In the genomic region with DNA sequence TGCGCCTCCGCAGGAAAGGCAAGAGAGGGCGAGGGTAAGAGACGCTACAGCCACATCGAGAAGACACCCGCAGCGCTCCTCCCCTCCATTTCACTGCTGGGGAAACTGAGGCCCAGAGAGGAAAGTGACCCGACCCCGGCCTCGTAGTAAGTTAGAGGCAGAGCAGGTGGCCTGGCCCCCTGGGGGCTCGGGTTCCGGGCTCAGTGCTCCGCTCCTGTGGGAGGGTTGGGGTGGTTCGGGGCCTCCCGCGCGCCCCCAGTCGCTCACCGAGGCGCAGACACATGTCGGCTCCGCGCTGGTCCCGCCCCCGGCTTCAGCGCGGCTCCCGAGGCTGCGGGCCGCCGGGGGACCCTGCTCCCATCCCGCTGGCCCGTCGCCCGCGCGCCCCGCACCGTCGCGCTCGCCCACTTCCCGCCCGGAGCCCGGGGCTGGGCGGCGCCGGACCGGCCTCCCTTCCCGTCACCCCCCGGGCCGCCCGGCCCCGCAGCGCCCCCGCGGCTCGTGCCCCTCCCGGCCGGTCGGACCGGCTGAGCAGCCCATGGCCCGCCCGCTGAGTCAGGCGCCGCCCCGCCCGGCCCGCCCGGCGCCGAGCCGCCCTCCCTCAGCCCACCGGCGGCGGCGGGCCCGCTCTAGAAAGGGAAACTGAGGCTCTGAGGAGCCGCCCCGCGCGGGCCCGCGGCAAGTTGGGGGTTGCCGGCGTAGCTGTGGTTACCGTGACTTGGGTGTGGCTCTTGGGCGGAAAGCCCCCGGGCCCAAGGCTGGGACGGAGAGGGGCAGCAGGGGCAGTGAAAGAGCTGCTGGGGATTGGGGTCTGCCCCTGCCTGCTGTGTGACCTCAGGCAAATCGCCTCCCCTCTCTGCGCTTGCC, we compare ENCODE assay signal across 1 cellular context.
A peak's percentile ranks its signal among the peaks of the same experiment; 100 is the strongest.
TF ChIP-seq lines count a peak whose summit lies in the region.

A gene with protein sequence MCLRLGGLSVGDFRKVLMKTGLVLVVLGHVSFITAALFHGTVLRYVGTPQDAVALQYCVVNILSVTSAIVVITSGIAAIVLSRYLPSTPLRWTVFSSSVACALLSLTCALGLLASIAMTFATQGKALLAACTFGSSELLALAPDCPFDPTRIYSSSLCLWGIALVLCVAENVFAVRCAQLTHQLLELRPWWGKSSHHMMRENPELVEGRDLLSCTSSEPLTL (minus strand): TSS at position 434 of the 867 bp plus-strand sequence. CDS start 151 bp downstream, at position 283.

TF ChIP-seq in GM23338, 12 proteins besides CTCF, POLR2A, EP300 and RAD21:
- TF ChIP-seq, protein P1, sequence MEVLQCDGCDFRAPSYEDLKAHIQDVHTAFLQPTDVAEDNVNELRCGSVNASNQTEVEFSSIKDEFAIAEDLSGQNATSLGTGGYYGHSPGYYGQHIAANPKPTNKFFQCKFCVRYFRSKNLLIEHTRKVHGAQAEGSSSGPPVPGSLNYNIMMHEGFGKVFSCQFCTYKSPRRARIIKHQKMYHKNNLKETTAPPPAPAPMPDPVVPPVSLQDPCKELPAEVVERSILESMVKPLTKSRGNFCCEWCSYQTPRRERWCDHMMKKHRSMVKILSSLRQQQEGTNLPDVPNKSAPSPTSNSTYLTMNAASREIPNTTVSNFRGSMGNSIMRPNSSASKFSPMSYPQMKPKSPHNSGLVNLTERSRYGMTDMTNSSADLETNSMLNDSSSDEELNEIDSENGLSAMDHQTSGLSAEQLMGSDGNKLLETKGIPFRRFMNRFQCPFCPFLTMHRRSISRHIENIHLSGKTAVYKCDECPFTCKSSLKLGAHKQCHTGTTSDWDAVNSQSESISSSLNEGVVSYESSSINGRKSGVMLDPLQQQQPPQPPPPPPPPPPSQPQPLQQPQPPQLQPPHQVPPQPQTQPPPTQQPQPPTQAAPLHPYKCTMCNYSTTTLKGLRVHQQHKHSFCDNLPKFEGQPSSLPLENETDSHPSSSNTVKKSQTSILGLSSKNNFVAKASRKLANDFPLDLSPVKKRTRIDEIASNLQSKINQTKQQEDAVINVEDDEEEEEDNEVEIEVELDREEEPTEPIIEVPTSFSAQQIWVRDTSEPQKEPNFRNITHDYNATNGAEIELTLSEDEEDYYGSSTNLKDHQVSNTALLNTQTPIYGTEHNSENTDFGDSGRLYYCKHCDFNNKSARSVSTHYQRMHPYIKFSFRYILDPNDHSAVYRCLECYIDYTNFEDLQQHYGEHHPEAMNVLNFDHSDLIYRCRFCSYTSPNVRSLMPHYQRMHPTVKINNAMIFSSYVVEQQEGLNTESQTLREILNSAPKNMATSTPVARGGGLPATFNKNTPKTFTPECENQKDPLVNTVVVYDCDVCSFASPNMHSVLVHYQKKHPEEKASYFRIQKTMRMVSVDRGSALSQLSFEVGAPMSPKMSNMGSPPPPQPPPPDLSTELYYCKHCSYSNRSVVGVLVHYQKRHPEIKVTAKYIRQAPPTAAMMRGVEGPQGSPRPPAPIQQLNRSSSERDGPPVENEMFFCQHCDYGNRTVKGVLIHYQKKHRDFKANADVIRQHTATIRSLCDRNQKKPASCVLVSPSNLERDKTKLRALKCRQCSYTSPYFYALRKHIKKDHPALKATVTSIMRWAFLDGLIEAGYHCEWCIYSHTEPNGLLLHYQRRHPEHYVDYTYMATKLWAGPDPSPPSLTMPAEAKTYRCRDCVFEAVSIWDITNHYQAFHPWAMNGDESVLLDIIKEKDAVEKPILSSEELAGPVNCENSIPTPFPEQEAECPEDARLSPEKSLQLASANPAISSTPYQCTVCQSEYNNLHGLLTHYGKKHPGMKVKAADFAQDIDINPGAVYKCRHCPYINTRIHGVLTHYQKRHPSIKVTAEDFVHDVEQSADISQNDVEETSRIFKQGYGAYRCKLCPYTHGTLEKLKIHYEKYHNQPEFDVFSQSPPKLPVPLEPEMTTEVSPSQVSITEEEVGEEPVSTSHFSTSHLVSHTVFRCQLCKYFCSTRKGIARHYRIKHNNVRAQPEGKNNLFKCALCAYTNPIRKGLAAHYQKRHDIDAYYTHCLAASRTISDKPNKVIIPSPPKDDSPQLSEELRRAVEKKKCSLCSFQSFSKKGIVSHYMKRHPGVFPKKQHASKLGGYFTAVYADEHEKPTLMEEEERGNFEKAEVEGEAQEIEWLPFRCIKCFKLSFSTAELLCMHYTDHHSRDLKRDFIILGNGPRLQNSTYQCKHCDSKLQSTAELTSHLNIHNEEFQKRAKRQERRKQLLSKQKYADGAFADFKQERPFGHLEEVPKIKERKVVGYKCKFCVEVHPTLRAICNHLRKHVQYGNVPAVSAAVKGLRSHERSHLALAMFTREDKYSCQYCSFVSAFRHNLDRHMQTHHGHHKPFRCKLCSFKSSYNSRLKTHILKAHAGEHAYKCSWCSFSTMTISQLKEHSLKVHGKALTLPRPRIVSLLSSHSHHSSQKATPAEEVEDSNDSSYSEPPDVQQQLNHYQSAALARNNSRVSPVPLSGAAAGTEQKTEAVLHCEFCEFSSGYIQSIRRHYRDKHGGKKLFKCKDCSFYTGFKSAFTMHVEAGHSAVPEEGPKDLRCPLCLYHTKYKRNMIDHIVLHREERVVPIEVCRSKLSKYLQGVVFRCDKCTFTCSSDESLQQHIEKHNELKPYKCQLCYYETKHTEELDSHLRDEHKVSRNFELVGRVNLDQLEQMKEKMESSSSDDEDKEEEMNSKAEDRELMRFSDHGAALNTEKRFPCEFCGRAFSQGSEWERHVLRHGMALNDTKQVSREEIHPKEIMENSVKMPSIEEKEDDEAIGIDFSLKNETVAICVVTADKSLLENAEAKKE (CRISPR knock-in tag; IDR thresholded peaks at IDR 0.05), result no peak
- peak; percentile 56 for TF ChIP-seq EZH2 (IDR thresholded peaks at IDR 0.05; ENCODE audit: low read depth, unreplicated experiment)
- no peak for TF ChIP-seq NANOG (IDR thresholded peaks at IDR 0.05; ENCODE audit: borderline replicate concordance)
- no peak for TF ChIP-seq JUNB (IDR thresholded peaks at IDR 0.05; ENCODE audit: unreplicated experiment)
- TF ChIP-seq, protein P2, sequence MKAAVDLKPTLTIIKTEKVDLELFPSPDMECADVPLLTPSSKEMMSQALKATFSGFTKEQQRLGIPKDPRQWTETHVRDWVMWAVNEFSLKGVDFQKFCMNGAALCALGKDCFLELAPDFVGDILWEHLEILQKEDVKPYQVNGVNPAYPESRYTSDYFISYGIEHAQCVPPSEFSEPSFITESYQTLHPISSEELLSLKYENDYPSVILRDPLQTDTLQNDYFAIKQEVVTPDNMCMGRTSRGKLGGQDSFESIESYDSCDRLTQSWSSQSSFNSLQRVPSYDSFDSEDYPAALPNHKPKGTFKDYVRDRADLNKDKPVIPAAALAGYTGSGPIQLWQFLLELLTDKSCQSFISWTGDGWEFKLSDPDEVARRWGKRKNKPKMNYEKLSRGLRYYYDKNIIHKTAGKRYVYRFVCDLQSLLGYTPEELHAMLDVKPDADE (IDR thresholded peaks at IDR 0.05), result no peak
- TF ChIP-seq EZH2phosphoT487 (IDR thresholded peaks at IDR 0.05; ENCODE audit: unreplicated experiment), result no peak
- no peak for TF ChIP-seq CREB1 (CRISPR knock-in tag; IDR thresholded peaks at IDR 0.05; ENCODE audit: low read depth)
